Comparison of ENCODE assay signal across 15 cellular contexts in genomic region chr1:161706116-161706482, GRCh38. TPM values are rescaled to one million over a fixed set of nuclear protein-coding genes. Genes with fewer than 3 reads are reported as not detected.
A peak's percentile ranks its signal among the peaks of the same experiment; 100 is the strongest.
DNase-seq lines count a peak whose midpoint lies in the region; ATAC-seq, FAIRE-seq and TF ChIP-seq lines count a peak whose summit lies in the region.
"Had no signal": no experiment of that assay in that cellular context is flagged by ENCODE, and none has a peak within 500 bp of the region (broad histone marks: within the 10 kb centered on the region; RNA-seq: fewer than 3 reads in every experiment).

No MANE protein-coding gene starts in this region.

- no peaks in the 10 kb centered on the region for H4K20me1 ChIP-seq in astrocyte (ENCODE audit: insufficient read depth, low read length)

- H3K4me2 ChIP-seq in astrocyte (ENCODE audit: low read length) = peak overlapping the region; percentile 72

- peak overlapping the region; percentile 79 for H3K9ac ChIP-seq in astrocyte (ENCODE audit: low read length)
- no peak overlapping the region for H3K9ac ChIP-seq in kidney (ENCODE audit: low read length in 2 of 2)

- WGBS in spleen, 5 donors = 73 to 90% (median 83%) methylated on average over 3 of the region's 3 CpGs

- H3K27me3 Mint-ChIP-seq in astrocyte (ENCODE audit: low read depth, unreplicated experiment) = peaks cover 7% of the 10 kb centered on the region
- H3K27me3 Mint-ChIP-seq: central memory CD8-positive, alpha-beta T cell had no signal

- H3K27me3 ChIP-seq in astrocyte (ENCODE audit: insufficient read depth, low read length) (no peaks in the 10 kb centered on the region), spleen (replicated peaks in 1 of 7) (peaks cover 0 to 5% (median 0%) of the 10 kb centered on the region in 7 donors)

- no peak for FAIRE-seq in astrocyte (lab: Jason Lieb, UNC)
- no peak for FAIRE-seq in kidney (lab: Jason Lieb, UNC)

- H3K9me3 ChIP-seq in astrocyte (ENCODE audit: insufficient read depth, low read depth, low read length) (no peaks in the 10 kb centered on the region), spleen (no peaks in the 10 kb centered on the region), kidney (ENCODE audit: control insufficient read depth in 1 of 2, low read length in 2 of 2) (no peaks in the 10 kb centered on the region)

- H3K4me1 Mint-ChIP-seq in astrocyte (ENCODE audit: low read depth, unreplicated experiment) = peaks cover 3% of the 10 kb centered on the region
- H3K4me1 Mint-ChIP-seq: central memory CD8-positive, alpha-beta T cell had no signal

- no peaks in the 10 kb centered on the region for H3K36me3 Mint-ChIP-seq in activated naive CD4-positive, alpha-beta T cell treated with anti-CD3 and anti-CD28 coated beads, Interleukin-2, amount 50 U/mL, for 72 hours
- H3K36me3 Mint-ChIP-seq in astrocyte (ENCODE audit: low read depth, unreplicated experiment) = no peaks in the 10 kb centered on the region

- no peak overlapping the region for H3K27ac Mint-ChIP-seq in activated naive CD4-positive, alpha-beta T cell treated with anti-CD3 and anti-CD28 coated beads, Interleukin-2, amount 50 U/mL, for 72 hours
- no peak overlapping the region for H3K27ac Mint-ChIP-seq in astrocyte (ENCODE audit: unreplicated experiment)
- H3K27ac Mint-ChIP-seq: activated T-cell treated with anti-CD3 and anti-CD28 coated beads, Interleukin-2, amount 50 U/mL, for 72 hours had no signal

- DNase-seq in activated naive CD4-positive, alpha-beta T cell treated with anti-CD3 and anti-CD28 coated beads, Interleukin-2, amount 50 U/mL, for 72 hours (ENCODE audit: low spot score in 2 of 2) = no peak
- DNase-seq in activated naive CD4-positive, alpha-beta T cell treated with Interleukin-2 at 50 U/mL for 16 hours = no peak
- DNase-seq in astrocyte (ENCODE audit: low read depth) (peak; percentile 72), spleen (no peak), ureter (ENCODE audit: low spot score) (no peak), GF-D8 (lab: John Stamatoyannopoulos, UW) (no peak), kidney (no peak)
- DNase-seq: 8988T; activated T-cell treated with anti-CD3 and anti-CD28 coated beads, Interleukin-2, amount 50 U/mL, for 72 hours; left colon; stimulated activated naive CD4-positive, alpha-beta T cell had no signal

- intact Hi-C loops in spleen (cut with DNase I; ENCODE audit: low total_unique reads) = no loop called here
- intact Hi-C loops in kidney (cut with DNase I) = no loop called here

- no peaks in the 10 kb centered on the region for H3K79me2 ChIP-seq in astrocyte (ENCODE audit: insufficient read depth, low read length)

- no peak for TF ChIP-seq POLR2A in spleen (IDR thresholded peaks at IDR 0.05)

- ATAC-seq in activated naive CD4-positive, alpha-beta T cell treated with anti-CD3 and anti-CD28 coated beads, Interleukin-2, amount 50 U/mL, for 72 hours = peak; percentile 5 to 16
- ATAC-seq in HG02973 (IDR thresholded peaks at IDR 0.05; ENCODE audit: unreplicated experiment) = peak; percentile 1
- ATAC-seq: left colon had no signal

- no peak overlapping the region for H3K4me3 Mint-ChIP-seq in astrocyte (ENCODE audit: unreplicated experiment)
- H3K4me3 Mint-ChIP-seq: activated T-cell treated with anti-CD3 and anti-CD28 coated beads, Interleukin-2, amount 50 U/mL, for 72 hours; central memory CD8-positive, alpha-beta T cell had no signal

- H3K4me1 ChIP-seq in astrocyte (ENCODE audit: insufficient read depth, low read length) (peaks cover 11% of the 10 kb centered on the region), spleen (peaks cover 0 to 48% (median 15%) of the 10 kb centered on the region in 6 donors), kidney (ENCODE audit: control insufficient read depth in 1 of 2, insufficient read depth in 1 of 2, low read depth in 1 of 2, low read length in 2 of 2) (no peaks in the 10 kb centered on the region)

- no peaks in the 10 kb centered on the region for H3K9me3 Mint-ChIP-seq in activated naive CD4-positive, alpha-beta T cell treated with anti-CD3 and anti-CD28 coated beads, Interleukin-2, amount 50 U/mL, for 72 hours
- no peaks in the 10 kb centered on the region for H3K9me3 Mint-ChIP-seq in astrocyte (ENCODE audit: unreplicated experiment)
- H3K9me3 Mint-ChIP-seq: activated T-cell treated with anti-CD3 and anti-CD28 coated beads, Interleukin-2, amount 50 U/mL, for 72 hours; central memory CD8-positive, alpha-beta T cell had no signal

- H3K36me3 ChIP-seq in astrocyte (ENCODE audit: insufficient read depth, low read length) = no peaks in the 10 kb centered on the region
- peaks cover 0 to 8% (median 0%) of the 10 kb centered on the region in 6 donors for H3K36me3 ChIP-seq in spleen
- no peaks in the 10 kb centered on the region for H3K36me3 ChIP-seq in kidney (ENCODE audit: control insufficient read depth in 1 of 2, insufficient read depth in 2 of 2, low read length in 2 of 2)

- H3K4me3 ChIP-seq in astrocyte (ENCODE audit: insufficient read depth, low read depth, low read length) = no peak overlapping the region
- peak overlapping the region in 1 of 8 donors; percentile 67 for H3K4me3 ChIP-seq in spleen
- H3K4me3 ChIP-seq in kidney (ENCODE audit: low read length in 2 of 2) = no peak overlapping the region

- no peak for TF ChIP-seq CTCF in astrocyte (IDR thresholded peaks at IDR 0.05; ENCODE audit: insufficient read depth, low read depth, low read length)
- TF ChIP-seq CTCF in spleen (IDR thresholded peaks at IDR 0.05 in 8 of 11, conservative IDR thresholded peaks at IDR 0.05 in 3 of 11) = no peak
- no peak for TF ChIP-seq CTCF in kidney (IDR thresholded peaks at IDR 0.05; ENCODE audit: borderline replicate concordance, extremely low read depth, insufficient read depth)

- peak overlapping the region; percentile 79 for H2AFZ ChIP-seq in astrocyte (ENCODE audit: low read depth, low read length)

- H3K27ac ChIP-seq in astrocyte (ENCODE audit: low read depth, low read length) (peak overlapping the region; percentile 98), spleen (peak overlapping the region in 7 of 8 donors; percentile 13 to 85 (median 65)), kidney (ENCODE audit: low read depth in 2 of 2, low read length in 2 of 2) (no peak overlapping the region)

RNA-seq across cellular contexts. Expression of gene FCRLA, which starts 0.9 kb away (rescaled TPM):
- total RNA-seq in activated naive CD4-positive, alpha-beta T cell treated with anti-CD3 and anti-CD28 coated beads, Interleukin-2, amount 50 U/mL, for 72 hours = not detected
- 0.38 and 0.45 TPM in 2 replicates for total RNA-seq in astrocyte
- 10 to 100 TPM; 28.0 to 68.1 (median 52.5) TPM for total RNA-seq in spleen
- polyA plus RNA-seq in spleen = 100 to 1,000 TPM; 142 to 202 (median 192) TPM
- 0.75 TPM for total RNA-seq in ureter
- 1.7 TPM for total RNA-seq in kidney
- not detected for polyA plus RNA-seq in kidney (ENCODE audit: insufficient read depth, low read depth, low replicate concordance)
- total RNA-seq: G401 had no signal

RNA-seq across cellular contexts. Expression of gene FCRLB, which starts 15.2 kb away (rescaled TPM):
- total RNA-seq in activated naive CD4-positive, alpha-beta T cell treated with anti-CD3 and anti-CD28 coated beads, Interleukin-2, amount 50 U/mL, for 72 hours = not detected
- total RNA-seq in astrocyte = 0.72 and 0.79 TPM in 2 replicates
- total RNA-seq in spleen = 1 to 10 TPM; 1.2 to 4.3 (median 1.6) TPM
- polyA plus RNA-seq in spleen = 1 to 10 TPM; 2.5 to 4.3 (median 4.3) TPM
- 3.9 TPM for total RNA-seq in ureter
- 2.3 TPM for total RNA-seq in kidney
- polyA plus RNA-seq in kidney (ENCODE audit: insufficient read depth, low read depth, low replicate concordance) = 2.8 TPM
- total RNA-seq: left colon had no signal

RNA-seq across cellular contexts. Expression of gene FCGR2B, which starts 43.2 kb away (rescaled TPM):
- total RNA-seq in activated naive CD4-positive, alpha-beta T cell treated with anti-CD3 and anti-CD28 coated beads, Interleukin-2, amount 50 U/mL, for 72 hours = under 1 TPM in 1 of 2 donors, not detected in 1; 0.21 TPM
- total RNA-seq in astrocyte (not detected in 2 replicates), spleen (10 to 100 TPM; 29.7 to 65.2 (median 38.6) TPM), ureter (11.6 TPM), kidney (19.7 TPM)
- polyA plus RNA-seq in spleen (10 to 100 TPM; 43.7 to 66.7 (median 44.0) TPM), kidney (ENCODE audit: insufficient read depth, low read depth, low replicate concordance) (4.0 TPM)
- total RNA-seq: activated T-cell treated with anti-CD3 and anti-CD28 coated beads, Interleukin-2, amount 50 U/mL, for 72 hours; G401; NCI-H460 had no signal

RNA-seq across cellular contexts. Expression of gene DUSP12, which starts 43.5 kb away (rescaled TPM):
- total RNA-seq in activated naive CD4-positive, alpha-beta T cell treated with anti-CD3 and anti-CD28 coated beads, Interleukin-2, amount 50 U/mL, for 72 hours = 10 to 100 TPM in 1 of 2 donors, 1 to 10 TPM in 1; 7.5 to 23.8 TPM
- total RNA-seq in astrocyte (34.0 and 34.7 TPM in 2 replicates), spleen (10 to 100 TPM; 18.2 to 39.9 (median 23.7) TPM), ureter (21.9 TPM), kidney (21.3 TPM)
- polyA plus RNA-seq in spleen (10 to 100 TPM; 17.9 to 27.8 (median 21.1) TPM), kidney (ENCODE audit: insufficient read depth, low read depth, low replicate concordance) (17.9 TPM)

Comparison
In these comparisons a context has a peak if more than half of its experiments do, and no peak if none do; other contexts are left out.
1. H3K27ac ChIP-seq: peak in astrocyte (single experiment) and spleen (7 of 8); none in kidney (0 of 2).
2. RNA of gene FCRLA, which starts 0.9 kb away (total RNA-seq): 28.0 to 68.1 TPM in spleen; 1.7 TPM in kidney (single experiment), 0.75 TPM in ureter (single experiment), 0.38 to 0.45 TPM in astrocyte and not detected in activated naive CD4-positive, alpha-beta T cell treated with anti-CD3 and anti-CD28 coated beads, Interleukin-2, amount 50 U/mL, for 72 hours; every median in the first group is over 10 times any median in the second.
3. RNA of gene FCGR2B, which starts 43.2 kb away (total RNA-seq): 29.7 to 65.2 TPM in spleen, 19.7 TPM in kidney (single experiment) and 11.6 TPM in ureter (single experiment); 0.21 TPM in activated naive CD4-positive, alpha-beta T cell treated with anti-CD3 and anti-CD28 coated beads, Interleukin-2, amount 50 U/mL, for 72 hours and not detected in astrocyte; every median in the first group is over 10 times any median in the second.